In genomic region chr2:239375278-239376061, GRCh38 we compare ENCODE assay signal across 1 cellular context.
TF ChIP-seq lines count a peak whose summit lies in the region.

No MANE protein-coding gene starts in this region.

TF ChIP-seq in Ishikawa, 13 proteins besides CTCF, POLR2A, EP300 and RAD21 (continued from another document):
- TF ChIP-seq USF1 (IDR thresholded peaks at IDR 0.05): no peak
- no peak for TF ChIP-seq MAX (IDR thresholded peaks at IDR 0.05)
- TF ChIP-seq TCF12 (IDR thresholded peaks at IDR 0.05; ENCODE audit: low read depth): no peak
- TF ChIP-seq FOXM1 (IDR thresholded peaks at IDR 0.05; ENCODE audit: borderline replicate concordance, low read depth): no peak
- TF ChIP-seq NFIC (IDR thresholded peaks at IDR 0.05): no peak
- no peak for TF ChIP-seq TEAD4 (IDR thresholded peaks at IDR 0.05)
- TF ChIP-seq CEBPB (IDR thresholded peaks at IDR 0.05): no peak
- TF ChIP-seq EGR1 (IDR thresholded peaks at IDR 0.05): no peak
- TF ChIP-seq ZBTB7A (IDR thresholded peaks at IDR 0.05; ENCODE audit: low read depth): no peak
- TF ChIP-seq TAF1 (IDR thresholded peaks at IDR 0.05; ENCODE audit: low read depth): no peak
- no peak for TF ChIP-seq YY1 (IDR thresholded peaks at IDR 0.05; ENCODE audit: low read depth)
TF ChIP-seq in Ishikawa: peak in this region for 0.
